In the genomic region with DNA sequence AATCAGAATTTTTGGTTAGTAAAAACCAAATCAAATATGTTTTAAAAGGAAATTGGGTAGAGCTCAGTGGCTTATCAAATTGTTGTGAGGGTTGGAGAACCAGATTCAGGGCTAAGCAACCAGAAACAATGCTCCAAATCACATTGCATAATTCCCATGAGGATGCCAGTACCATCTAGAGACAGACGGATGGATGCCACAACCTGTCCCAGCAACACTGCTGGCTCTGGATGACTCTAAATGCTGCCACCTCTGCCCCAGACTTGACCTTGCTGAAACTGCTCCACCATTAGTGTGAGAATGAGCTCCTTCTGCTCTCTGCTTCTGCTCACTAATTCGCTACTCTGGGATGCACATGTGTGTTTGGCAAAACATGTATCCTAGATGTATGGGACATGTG, we compare ENCODE assay signal across 18 cellular contexts.
"Had no signal": no experiment of that assay in that cellular context is flagged by ENCODE, and none has a peak within 500 bp of the region (broad histone marks: within the 10 kb centered on the region; RNA-seq: fewer than 3 reads in every experiment).

No MANE protein-coding gene starts in this region.

- H3K27me3 Mint-ChIP-seq: activated CD8-positive, alpha-beta T cell treated with anti-CD3 and anti-CD28 coated beads for 36 hours; activated naive CD4-positive, alpha-beta T cell treated with anti-CD3 and anti-CD28 coated beads, Interleukin-2, amount 50 U/mL, for 24 hours; dendritic cell treated with granulocyte-macrophage colony-stimulating factor and Interleukin-4, amounts not matched to agents 40 ng/mL and 50 ng/mL, for 4 days had no signal

- H3K4me3 Mint-ChIP-seq: activated CD8-positive, alpha-beta T cell treated with anti-CD3 and anti-CD28 coated beads for 36 hours; activated naive CD4-positive, alpha-beta T cell treated with anti-CD3 and anti-CD28 coated beads, Interleukin-2, amount 50 U/mL, for 24 hours; dendritic cell treated with granulocyte-macrophage colony-stimulating factor and Interleukin-4, amounts not matched to agents 40 ng/mL and 50 ng/mL, for 4 days; neural progenitor cell had no signal

- ATAC-seq: body of pancreas, upper lobe of right lung had no signal

- H3K27ac Mint-ChIP-seq: activated CD8-positive, alpha-beta T cell treated with anti-CD3 and anti-CD28 coated beads for 36 hours; activated naive CD4-positive, alpha-beta T cell treated with anti-CD3 and anti-CD28 coated beads, Interleukin-2, amount 50 U/mL, for 24 hours; dendritic cell treated with granulocyte-macrophage colony-stimulating factor and Interleukin-4, amounts not matched to agents 40 ng/mL and 50 ng/mL, for 4 days had no signal

- H3K9me3 Mint-ChIP-seq: activated CD8-positive, alpha-beta T cell treated with anti-CD3 and anti-CD28 coated beads for 36 hours; activated naive CD4-positive, alpha-beta T cell treated with anti-CD3 and anti-CD28 coated beads, Interleukin-2, amount 50 U/mL, for 24 hours; dendritic cell treated with granulocyte-macrophage colony-stimulating factor and Interleukin-4, amounts not matched to agents 40 ng/mL and 50 ng/mL, for 4 days had no signal

- H2AFZ ChIP-seq: neural progenitor cell had no signal

- H3K4me2 ChIP-seq: neural progenitor cell had no signal

- H3K27ac ChIP-seq: body of pancreas, neural progenitor cell, ovary, sigmoid colon, spleen, stomach, testis, upper lobe of right lung had no signal

- H3K9me3 ChIP-seq: body of pancreas, ovary, sigmoid colon, spleen, stomach, testis, upper lobe of right lung had no signal

- H3K9ac ChIP-seq: neural progenitor cell had no signal

- DNase-seq: activated CD4-positive, alpha-beta T cell treated with anti-CD3 and anti-CD28 coated beads for 4 hours; activated CD8-positive, alpha-beta T cell treated with anti-CD3 and anti-CD28 coated beads for 36 hours; activated effector memory CD4-positive, alpha-beta T cell treated with anti-CD3 and anti-CD28 coated beads, Interleukin-2, amount 50 U/mL, for 16 hours; activated T-cell treated with anti-CD3 and anti-CD28 coated beads, Interleukin-2, amount 50 U/mL, for 48 hours; amniotic stem cell; body of pancreas; effector memory CD4-positive, alpha-beta T cell; foreskin fibroblast; hypothalamus; ovary; sigmoid colon; spleen; stomach; testis; upper lobe of right lung had no signal

- H3K27me3 ChIP-seq: body of pancreas, neural progenitor cell, ovary, sigmoid colon, spleen, stomach, testis, upper lobe of right lung had no signal
